In the genomic region with DNA sequence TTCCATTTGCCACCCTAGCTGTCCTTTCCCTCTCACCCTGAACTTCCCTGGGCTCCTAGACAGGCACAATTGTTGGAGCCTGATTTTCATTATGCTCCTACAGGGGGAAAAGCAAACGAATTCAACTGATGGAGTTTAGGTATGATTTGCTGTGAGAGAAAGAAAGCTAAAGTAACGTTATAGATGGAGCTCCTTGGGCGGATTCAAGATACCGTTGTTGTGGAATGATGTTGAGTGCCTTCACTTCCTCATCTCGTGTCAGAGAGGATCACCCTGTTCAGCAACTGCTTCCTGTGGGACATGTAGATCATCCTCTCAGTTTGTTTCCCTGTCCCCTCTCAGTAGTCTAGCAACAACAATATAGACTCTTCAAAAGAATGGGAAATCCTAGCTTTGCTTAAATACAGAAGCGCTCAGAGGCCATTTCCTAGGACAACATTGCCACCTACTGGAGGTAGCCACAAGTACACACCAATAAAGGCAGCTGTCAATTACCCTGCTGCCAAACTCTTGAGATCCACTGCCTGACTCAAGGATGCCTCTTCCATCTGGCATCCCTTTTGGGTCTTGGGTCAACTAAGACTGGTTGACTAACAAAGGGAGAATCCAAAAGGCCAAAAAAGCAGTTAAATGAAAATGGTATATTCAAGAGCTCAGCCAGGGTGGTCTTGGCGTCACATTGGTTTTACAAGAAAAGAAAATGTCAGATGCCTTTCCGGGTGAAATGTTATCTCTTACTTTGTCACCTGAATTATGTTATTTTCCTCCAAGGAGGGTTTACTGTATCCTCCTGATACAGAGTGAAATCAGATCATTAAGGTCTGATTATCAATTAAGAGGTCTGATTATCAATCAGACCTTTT, we compare ENCODE assay signal across 8 cellular contexts. TPM values are rescaled to one million over a fixed set of nuclear protein-coding genes. Genes with fewer than 3 reads are reported as not detected.
DNase-seq lines count a peak whose midpoint lies in the region; ATAC-seq, FAIRE-seq and TF ChIP-seq lines count a peak whose summit lies in the region.

No MANE protein-coding gene starts in this region.

- 57% methylated on average over 8 of the region's 8 CpGs; no CpG with 5 or more reads in 1 of the 2 experiments for WGBS in H1 (ENCODE audit: extremely low coverage in 1 of 2, insufficient coverage in 1 of 2, insufficient read length in 1 of 2, insufficient replicate concordance in 2 of 2, low coverage in 1 of 2, low lambda C conversion rate in 2 of 2, missing lambda C conversion rate in 1 of 2), 2 experiments
- WGBS in thyroid gland, 2 donors = 33 to 36% methylated on average over 8 of the region's 8 CpGs

- H3K9ac ChIP-seq in H1 (replicated peaks in 1 of 4; ENCODE audit: extremely low read depth in 1 of 4, low read depth in 3 of 4, low read length in 3 of 4) = peak overlapping the region in 1 of 4 experiments; percentile 11; a peak in 1 of 7 replicates

- H3K79me2 ChIP-seq in H1 (ENCODE audit: control insufficient read depth in 1 of 2, insufficient read depth in 2 of 2, low read length in 2 of 2) = no peaks in the 10 kb centered on the region

- H3K27me3 ChIP-seq in H1 (replicated peaks in 1 of 4; ENCODE audit: control insufficient read depth in 3 of 4, extremely low read depth in 1 of 4, insufficient read depth in 3 of 4, low read length in 3 of 4) = no peaks in the 10 kb centered on the region
- H3K27me3 ChIP-seq in thyroid gland = no peaks in the 10 kb centered on the region

- POLR2A ChIA-PET in H1 (lab: Charles Lee; ENCODE audit: partially characterized antibody) = interaction anchor here (1.0 to 2.4 kb wide), 2 partner anchors 14 to 16 kb away, joined by 4 to 12 read pairs; a partner anchor contains a TSS

- TF ChIP-seq POLR2A in H1 (IDR thresholded peaks at IDR 0.05; ENCODE audit: control extremely low read depth in 1 of 2, low read depth in 2 of 2, low read length in 2 of 2) = no peak
- TF ChIP-seq POLR2A in thyroid gland (IDR thresholded peaks at IDR 0.05) = no peak

- no peak overlapping the region for H4K5ac ChIP-seq in H1 (ENCODE audit: insufficient read length, low read depth, low read length)

- H3K4me1 ChIP-seq in H1 (replicated peaks in 1 of 4; ENCODE audit: control insufficient read depth in 3 of 4, insufficient read depth in 4 of 4, low read length in 3 of 4) = peaks cover 0 to 4% (median 0%) of the 10 kb centered on the region in 4 experiments; a peak in 2 of 7 replicates
- no peaks in the 10 kb centered on the region for H3K4me1 ChIP-seq in mucosa of descending colon (ENCODE audit: low read depth)
- H3K4me1 ChIP-seq in thyroid gland = no peaks in the 10 kb centered on the region

- no peak overlapping the region for H3K56ac ChIP-seq in H1 (replicated peaks; ENCODE audit: insufficient read length, low read depth, low read length)

- no peak overlapping the region for H4K91ac ChIP-seq in H1 (replicated peaks; ENCODE audit: insufficient read length, low read length)

- in situ Hi-C loops in Caki2 (cut with HindIII; ENCODE audit: low pct_unique_long_range_greater_than_20kb, low sequenced_read_pairs) = no loop called here

- peak; percentile 91 to 92 for TF ChIP-seq RAD21 in H1 (IDR thresholded peaks at IDR 0.05 in 1 of 2, conservative IDR thresholded peaks at IDR 0.05 in 1 of 2; ENCODE audit: low read depth in 2 of 2, low read length in 2 of 2)

- H3K23ac ChIP-seq in H1 (ENCODE audit: insufficient read length) = no peak overlapping the region

- peak overlapping the region in 1 of 2 experiments; percentile 27; a peak in 1 of 4 replicates for H3K4me2 ChIP-seq in H1 (ENCODE audit: insufficient read depth in 1 of 2, low read depth in 2 of 2, low read length in 2 of 2)

- H3K36me3 ChIP-seq in H1 (ENCODE audit: control insufficient read depth in 2 of 4, insufficient read depth in 4 of 4, low read length in 3 of 4) = no peaks in the 10 kb centered on the region; a peak in 1 of 8 replicates
- H3K36me3 ChIP-seq in mucosa of descending colon (ENCODE audit: low read depth) = no peaks in the 10 kb centered on the region
- no peaks in the 10 kb centered on the region for H3K36me3 ChIP-seq in thyroid gland

- FAIRE-seq in H1 (lab: Jason Lieb, UNC) = peak; percentile 92

- H3K18ac ChIP-seq in H1 (ENCODE audit: extremely low read depth, low read length) = no peak overlapping the region

- H2BK120ac ChIP-seq in H1 (replicated peaks; ENCODE audit: low read depth, low read length) = no peak overlapping the region

- no peak overlapping the region for H3K14ac ChIP-seq in H1 (ENCODE audit: insufficient read length)

- intact Hi-C loops in mucosa of descending colon (cut with DNase I, micrococcal nuclease) (no loop called here), thyroid gland (cut with DNase I) (loop anchor here (10.0 kb wide), 1 partner anchor 64 kb away; no protein-coding TSS in a partner anchor)

- no peak overlapping the region for H2AK5ac ChIP-seq in H1 (ENCODE audit: low read depth, low read length)

- H3K23me2 ChIP-seq in H1 (ENCODE audit: low read depth, low read length) = no peaks in the 10 kb centered on the region

- H2BK5ac ChIP-seq in H1 (ENCODE audit: low read depth, low read length) = no peak overlapping the region

- ATAC-seq in GM19438 (IDR thresholded peaks at IDR 0.05; ENCODE audit: low read depth, unreplicated experiment) = peak; percentile 89
- ATAC-seq in HG03439 (IDR thresholded peaks at IDR 0.05; ENCODE audit: unreplicated experiment) = peak; percentile 84
- peak; percentile 94 for ATAC-seq in mucosa of descending colon

- H3K79me1 ChIP-seq in H1 (ENCODE audit: low read depth, low read length) = no peaks in the 10 kb centered on the region

- DNase-seq in Caki2 (ENCODE audit: low read depth) (peak; percentile 34), NCI-H446 (lab: John Stamatoyannopoulos, UW) (peak; percentile 68 to 78), H1 (ENCODE audit: low read depth in 1 of 2, low spot score in 2 of 2) (peak in 1 of 2 experiments; percentile 67), mucosa of descending colon (peak in 1 of 3 donors; percentile 77), thyroid gland (peak; percentile 47 to 49)
- DNase-seq in activated CD4-positive, alpha-beta T cell treated with anti-CD3 and anti-CD28 coated beads, Interleukin-2, amount 50 U/mL, for 24 hours (ENCODE audit: low read depth in 1 of 2, low spot score in 1 of 2) = peak; percentile 28 to 55

- TF ChIP-seq CTCF in H1 (IDR thresholded peaks at IDR 0.05; ENCODE audit: control extremely low read depth in 1 of 3, insufficient read depth in 1 of 3, low read depth in 1 of 3, low read length in 3 of 3) (peak; percentile 29 to 87 (median 80)), mucosa of descending colon (IDR thresholded peaks at IDR 0.05) (peak; percentile 50), thyroid gland (IDR thresholded peaks at IDR 0.05) (peak; percentile 55 to 81 (median 75))

- H3K27ac ChIP-seq in H1 (ENCODE audit: low read depth, low read length) = no peak overlapping the region; the same call in 1 of the 2 replicates
- H3K27ac ChIP-seq in thyroid gland = no peak overlapping the region

- no peak overlapping the region for H2BK20ac ChIP-seq in H1 (ENCODE audit: low read length)

- H4K8ac ChIP-seq in H1 (ENCODE audit: extremely low read depth, insufficient read depth, low read length) = no peak overlapping the region

- no peak overlapping the region for H3K4ac ChIP-seq in H1 (replicated peaks; ENCODE audit: insufficient read length, low read depth, low read length)

- CTCF ChIA-PET in H1 (lab: Charles Lee; ENCODE audit: partially characterized antibody) = interaction anchor here (0.6 to 4.9 kb wide), 43 partner anchors 8 to 1454 kb away, joined by 3 to 65 read pairs (median 4); a partner anchor contains a TSS

- H2BK12ac ChIP-seq in H1 (ENCODE audit: low read depth, low read length) = peak overlapping the region; percentile 60; the same call in 1 of the 2 replicates

- H2BK15ac ChIP-seq in H1 (ENCODE audit: low read length) = no peak overlapping the region

- peak overlapping the region; percentile 68; the same call in 1 of the 2 replicates for H2AFZ ChIP-seq in H1 (ENCODE audit: low read length)

- peaks cover 0 to 3% of the 10 kb centered on the region in 2 experiments; a peak in 1 of 4 replicates for H3K9me3 ChIP-seq in H1 (ENCODE audit: insufficient read depth in 2 of 2, low read depth in 1 of 2, low read length in 1 of 2)
- no peaks in the 10 kb centered on the region for H3K9me3 ChIP-seq in mucosa of descending colon
- no peaks in the 10 kb centered on the region for H3K9me3 ChIP-seq in thyroid gland

- H4K20me1 ChIP-seq in H1 (replicated peaks in 1 of 2; ENCODE audit: control insufficient read depth in 1 of 2, insufficient read depth in 2 of 2, low read length in 2 of 2) = no peaks in the 10 kb centered on the region

- TF ChIP-seq EP300 in H1 (IDR thresholded peaks at IDR 0.05; ENCODE audit: borderline replicate concordance in 1 of 2, low read depth in 2 of 2, low read length in 2 of 2) = no peak

- H3K4me3 ChIP-seq in H1 (ENCODE audit: extremely low read depth in 1 of 4, insufficient read depth in 2 of 4, low read depth in 3 of 4, low read length in 4 of 4) (no peak overlapping the region), mucosa of descending colon (no peak overlapping the region), thyroid gland (replicated peaks in 1 of 3) (no peak overlapping the region)

RNA-seq across cellular contexts. Expression of a gene that starts 13.5 kb away (rescaled TPM):
- 2.0 and 4.2 TPM in 2 replicates for total RNA-seq in Caki2 (2014; rRNA removed; shearing (Covaris generic); ENCODE audit: low replicate concordance)
- total RNA-seq in H1 (2021; fragmentation: NEBNext Ultra II Directional; extraction: Animal tissue kit (Norgen Biotek cat#: 25700)) = 18.8 and 20.0 TPM in 2 replicates
- 5.1 and 13.0 TPM in 2 replicates for polyA plus RNA-seq in H1 (2011; rRNA removed)
- 5.0 TPM for polyA plus RNA-seq in H1 (2011; cell fraction: cytosol; rRNA removed)
- polyA plus RNA-seq in H1 (2011; cell fraction: nucleus; rRNA removed) = 16.5 TPM
- 13.9 to 17.3 TPM (median 16.1 TPM) in 4 replicates for polyA plus RNA-seq in H1 (2012, experiment 1 of 2)
- polyA plus RNA-seq in H1 (2012, experiment 2 of 2) = 19.0 TPM
- polyA plus RNA-seq in H1 (2013, experiment 1 of 2) = 9.8 TPM
- 9.2 TPM for polyA plus RNA-seq in H1 (2013, experiment 2 of 2)
- 11.0 and 13.6 TPM in 2 replicates for polyA minus RNA-seq in H1 (2011; rRNA and poly(A)+ RNA removed)
- 16.3 TPM for polyA minus RNA-seq in H1 (2011; cell fraction: cytosol; rRNA and poly(A)+ RNA removed)
- 19.6 TPM for polyA minus RNA-seq in H1 (2011; cell fraction: nucleus; rRNA and poly(A)+ RNA removed)
- 10 to 100 TPM; 37.4 to 95.7 (median 53.8) TPM for total RNA-seq in mucosa of descending colon
- 10 to 100 TPM in 3 of 4 donors, 1 to 10 TPM in 1; 9.6 to 29.3 (median 17.5) TPM for total RNA-seq in thyroid gland

RNA-seq across cellular contexts. Expression of a gene that starts 15.8 kb away (rescaled TPM):
- total RNA-seq in Caki2 (2014; rRNA removed; shearing (Covaris generic); ENCODE audit: low replicate concordance) = 28.7 and 39.5 TPM in 2 replicates
- 29.9 and 31.1 TPM in 2 replicates for total RNA-seq in H1 (2021; fragmentation: NEBNext Ultra II Directional; extraction: Animal tissue kit (Norgen Biotek cat#: 25700))
- 7.4 and 10.2 TPM in 2 replicates for polyA plus RNA-seq in H1 (2011; rRNA removed)
- polyA plus RNA-seq in H1 (2011; cell fraction: cytosol; rRNA removed) = 15.8 TPM
- 10.5 TPM for polyA plus RNA-seq in H1 (2011; cell fraction: nucleus; rRNA removed)
- polyA plus RNA-seq in H1 (2012, experiment 1 of 2) = 13.8 to 25.1 TPM (median 16.9 TPM) in 4 replicates
- polyA plus RNA-seq in H1 (2012, experiment 2 of 2) = 1.7 TPM
- polyA plus RNA-seq in H1 (2013, experiment 1 of 2) = 29.3 TPM
- 30.3 TPM for polyA plus RNA-seq in H1 (2013, experiment 2 of 2)
- 12.3 and 17.5 TPM in 2 replicates for polyA minus RNA-seq in H1 (2011; rRNA and poly(A)+ RNA removed)
- polyA minus RNA-seq in H1 (2011; cell fraction: cytosol; rRNA and poly(A)+ RNA removed) = 7.4 TPM
- 21.1 TPM for polyA minus RNA-seq in H1 (2011; cell fraction: nucleus; rRNA and poly(A)+ RNA removed)
- total RNA-seq in mucosa of descending colon (10 to 100 TPM; 33.6 to 36.0 (median 35.6) TPM), thyroid gland (10 to 100 TPM; 32.5 to 73.2 (median 40.1) TPM)

RNA-seq across cellular contexts. Expression of a gene that starts 51.4 kb away (rescaled TPM):
- total RNA-seq in Caki2 (2014; rRNA removed; shearing (Covaris generic); ENCODE audit: low replicate concordance) = 6.4 and 7.5 TPM in 2 replicates
- 38.1 and 40.0 TPM in 2 replicates for total RNA-seq in H1 (2021; fragmentation: NEBNext Ultra II Directional; extraction: Animal tissue kit (Norgen Biotek cat#: 25700))
- 2.4 and 4.8 TPM in 2 replicates for polyA plus RNA-seq in H1 (2011; rRNA removed)
- 7.5 TPM for polyA plus RNA-seq in H1 (2011; cell fraction: cytosol; rRNA removed)
- 5.0 TPM for polyA plus RNA-seq in H1 (2011; cell fraction: nucleus; rRNA removed)
- polyA plus RNA-seq in H1 (2012, experiment 1 of 2) = 11.0 to 24.2 TPM (median 15.3 TPM) in 4 replicates
- polyA plus RNA-seq in H1 (2012, experiment 2 of 2) = 0.72 TPM
- polyA plus RNA-seq in H1 (2013, experiment 1 of 2) = 23.2 TPM
- 21.3 TPM for polyA plus RNA-seq in H1 (2013, experiment 2 of 2)
- 23.6 and 43.3 TPM in 2 replicates for polyA minus RNA-seq in H1 (2011; rRNA and poly(A)+ RNA removed)
- polyA minus RNA-seq in H1 (2011; cell fraction: cytosol; rRNA and poly(A)+ RNA removed) = 9.8 TPM
- 69.0 TPM for polyA minus RNA-seq in H1 (2011; cell fraction: nucleus; rRNA and poly(A)+ RNA removed)
- total RNA-seq in mucosa of descending colon = 1 to 10 TPM; 1.8 to 7.8 (median 2.5) TPM
- under 1 TPM in 2 of 4 donors, not detected in 2; 0.22 to 0.67 TPM for total RNA-seq in thyroid gland

RNA-seq across cellular contexts. Expression of a gene that starts 54.3 kb away (rescaled TPM):
- not detected in 2 replicates for total RNA-seq in Caki2 (2014; rRNA removed; shearing (Covaris generic); ENCODE audit: low replicate concordance)
- total RNA-seq in H1 (2021; fragmentation: NEBNext Ultra II Directional; extraction: Animal tissue kit (Norgen Biotek cat#: 25700)) = not detected in 2 replicates
- not detected in 2 replicates for polyA plus RNA-seq in H1 (2011; rRNA removed)
- polyA plus RNA-seq in H1 (2011; cell fraction: cytosol; rRNA removed) = not detected
- not detected for polyA plus RNA-seq in H1 (2011; cell fraction: nucleus; rRNA removed)
- not detected in 4 replicates for polyA plus RNA-seq in H1 (2012, experiment 1 of 2)
- not detected for polyA plus RNA-seq in H1 (2012, experiment 2 of 2)
- not detected for polyA plus RNA-seq in H1 (2013, experiment 1 of 2)
- not detected for polyA plus RNA-seq in H1 (2013, experiment 2 of 2)
- polyA minus RNA-seq in H1 (2011; rRNA and poly(A)+ RNA removed) = not detected in 2 replicates
- polyA minus RNA-seq in H1 (2011; cell fraction: cytosol; rRNA and poly(A)+ RNA removed) = not detected
- polyA minus RNA-seq in H1 (2011; cell fraction: nucleus; rRNA and poly(A)+ RNA removed) = not detected
- total RNA-seq in mucosa of descending colon = 10 to 100 TPM in 2 of 3 donors, 1 to 10 TPM in 1; 8.7 to 30.8 (median 21.9) TPM
- total RNA-seq in thyroid gland = 10 to 100 TPM in 3 of 4 donors, 1 to 10 TPM in 1; 5.8 to 16.3 (median 11.5) TPM
